ENCODE assay signal across 8 cellular contexts in genomic region chr11:67583319-67584204, GRCh38. TPM values are rescaled to one million over a fixed set of nuclear protein-coding genes. Genes with fewer than 3 reads are reported as not detected.
DNase-seq lines count a peak whose midpoint lies in the region; ATAC-seq and TF ChIP-seq lines count a peak whose summit lies in the region.

GSTP1 (plus strand) TSS chr11:67583812; CDS start chr11:67583844, 32 bp downstream.

- H3K4me1 ChIP-seq in CD4-positive, CD25-positive, alpha-beta regulatory T cell (ENCODE audit: control insufficient read depth, insufficient read depth, low read length, poor library complexity, severe bottlenecking): peaks cover 14% of the 10 kb centered on the region
- peaks cover 11% of the 10 kb centered on the region for H3K4me1 ChIP-seq in neural progenitor cell
- H3K4me1 ChIP-seq in stomach smooth muscle (ENCODE audit: control insufficient read depth, insufficient read depth, low read length): peaks cover 19% of the 10 kb centered on the region

- peak within 1 kb of the TSS; percentile 91 for H3K4me2 ChIP-seq in neural progenitor cell

- H4K20me1 ChIP-seq in neural progenitor cell (ENCODE audit: low read depth): peaks cover 28% of the 10 kb centered on the region

- peak; percentile 81 to 85 for ATAC-seq in CD4-positive, CD25-positive, alpha-beta regulatory T cell (ENCODE audit: low read depth in 2 of 2)
- peak; percentile 77 for ATAC-seq in GM19324 (IDR thresholded peaks at IDR 0.05; ENCODE audit: low FRiP score, unreplicated experiment)

- no peak within 1 kb of the TSS for H2AFZ ChIP-seq in neural progenitor cell (replicated peaks)

- peak within 1 kb of the TSS; percentile 73 to 90 (median 90) for H3K27ac Mint-ChIP-seq in CD4-positive, CD25-positive, alpha-beta regulatory T cell
- H3K27ac Mint-ChIP-seq in neural progenitor cell: peak within 1 kb of the TSS; percentile 98

- H3K9me3 Mint-ChIP-seq in CD4-positive, CD25-positive, alpha-beta regulatory T cell: peaks cover 0 to 4% (median 0%) of the 10 kb centered on the region in 7 donors
- no peaks in the 10 kb centered on the region for H3K9me3 Mint-ChIP-seq in neural progenitor cell

- H3K27me3 ChIP-seq in CD4-positive, CD25-positive, alpha-beta regulatory T cell (ENCODE audit: control insufficient read depth, insufficient read depth, low read length): no peaks in the 10 kb centered on the region
- H3K27me3 ChIP-seq in neural progenitor cell (peaks cover 41% of the 10 kb centered on the region), stomach smooth muscle (ENCODE audit: control insufficient read depth in 1 of 2, insufficient read depth in 2 of 2, low read length in 2 of 2) (no peaks in the 10 kb centered on the region)

- no peaks in the 10 kb centered on the region for H3K36me3 ChIP-seq in CD4-positive, CD25-positive, alpha-beta regulatory T cell (ENCODE audit: control insufficient read depth, insufficient read depth, low read length)
- H3K36me3 ChIP-seq in neural progenitor cell: no peaks in the 10 kb centered on the region
- peaks cover 9 to 12% of the 10 kb centered on the region in 2 donors for H3K36me3 ChIP-seq in stomach smooth muscle (ENCODE audit: control insufficient read depth in 2 of 2, insufficient read depth in 2 of 2, low read length in 2 of 2)

- peak within 1 kb of the TSS; percentile 82 for H3K9ac ChIP-seq in neural progenitor cell
- peak within 1 kb of the TSS; percentile 89 to 98 for H3K9ac ChIP-seq in stomach smooth muscle (ENCODE audit: low read length in 2 of 2)

- no peaks in the 10 kb centered on the region for H3K9me3 ChIP-seq in CD4-positive, CD25-positive, alpha-beta regulatory T cell (ENCODE audit: control insufficient read depth in 2 of 2, low read length in 2 of 2)
- no peaks in the 10 kb centered on the region for H3K9me3 ChIP-seq in neural progenitor cell (ENCODE audit: low read depth)
- H3K9me3 ChIP-seq in stomach smooth muscle (ENCODE audit: control insufficient read depth in 2 of 2, low read length in 2 of 2): no peaks in the 10 kb centered on the region

- peaks cover 33% of the 10 kb centered on the region for H3F3A ChIP-seq in neural progenitor cell (ENCODE audit: low read depth)

- H3K4me3 Mint-ChIP-seq in CD4-positive, CD25-positive, alpha-beta regulatory T cell: peak within 1 kb of the TSS; percentile 84 to 95 (median 88)
- peak within 1 kb of the TSS; percentile 94 for H3K4me3 Mint-ChIP-seq in neural progenitor cell

- H3K27ac ChIP-seq in CD4-positive, CD25-positive, alpha-beta regulatory T cell (ENCODE audit: insufficient read depth, low read length, poor library complexity, severe bottlenecking): peak within 1 kb of the TSS; percentile 79
- H3K27ac ChIP-seq in neural progenitor cell (no peak within 1 kb of the TSS), stomach smooth muscle (ENCODE audit: low read length) (peak within 1 kb of the TSS; percentile 86)

- H3K36me3 Mint-ChIP-seq in CD4-positive, CD25-positive, alpha-beta regulatory T cell: peaks cover 6% of the 10 kb centered on the region
- peaks cover 23% of the 10 kb centered on the region for H3K36me3 Mint-ChIP-seq in neural progenitor cell

- H3K27me3 Mint-ChIP-seq in CD4-positive, CD25-positive, alpha-beta regulatory T cell: peaks cover 34% of the 10 kb centered on the region
- peaks cover 15% of the 10 kb centered on the region for H3K27me3 Mint-ChIP-seq in neural progenitor cell (ENCODE audit: insufficient read depth, low read depth)

- peak within 1 kb of the TSS; percentile 24 for H3K4me3 ChIP-seq in CD4-positive, CD25-positive, alpha-beta regulatory T cell (ENCODE audit: low read depth, low read length)
- H3K4me3 ChIP-seq in foreskin fibroblast (ENCODE audit: low read depth in 1 of 2, low read length in 2 of 2) (peak within 1 kb of the TSS; percentile 86 to 89), neural progenitor cell (peak within 1 kb of the TSS; percentile 82), stomach smooth muscle (ENCODE audit: low read length in 2 of 2) (peak within 1 kb of the TSS; percentile 79 to 84)

- peaks cover 28% of the 10 kb centered on the region for H3K79me2 ChIP-seq in neural progenitor cell (ENCODE audit: low read depth)

- DNase-seq in CD4-positive, CD25-positive, alpha-beta regulatory T cell: peak; percentile 62 to 83 (median 65)
- DNase-seq in HK-2 (ENCODE audit: unreplicated experiment) (peak; percentile 87), SHP77 treated with DMSO at 0.1 percent for 48 hours (lab: John Stamatoyannopoulos, UW) (peak; percentile 78), foreskin fibroblast (peak; percentile 88 to 96), neural progenitor cell (ENCODE audit: low spot score) (peak; percentile 96)
- DNase-seq in activated effector memory CD4-positive, alpha-beta T cell treated with Interleukin-2 at 50 U/mL for 16 hours: peak; percentile 71

- TF ChIP-seq CTCF in foreskin fibroblast (IDR thresholded peaks at IDR 0.05; ENCODE audit: low read depth, low read length) (peak; percentile 41), neural progenitor cell (IDR thresholded peaks at IDR 0.05) (peak; percentile 84)

- H3K4me1 Mint-ChIP-seq in CD4-positive, CD25-positive, alpha-beta regulatory T cell: peaks cover 16 to 52% (median 29%) of the 10 kb centered on the region in 4 donors
- H3K4me1 Mint-ChIP-seq in neural progenitor cell: peaks cover 57% of the 10 kb centered on the region

RNA-seq across cellular contexts. Expression of gene GSTP1, which starts in this region (rescaled TPM):
- total RNA-seq in CD4-positive, CD25-positive, alpha-beta regulatory T cell: 55.7 TPM
- polyA plus RNA-seq in CD4-positive, CD25-positive, alpha-beta regulatory T cell: 100 to 1,000 TPM; 180 to 231 (median 219) TPM
- total RNA-seq in neural progenitor cell (ENCODE audit: low replicate concordance): 436 and 1,035 TPM in 2 replicates

Comparison
In these comparisons a context has a peak if more than half of its experiments do, and no peak if none do; other contexts are left out.
1. H3K4me3 ChIP-seq: peak in every context shown above with its lines; median percentile 88 in foreskin fibroblast; 82 in neural progenitor cell; 82 in stomach smooth muscle; 24 in CD4-positive, CD25-positive, alpha-beta regulatory T cell.